ENCODE assay signal across 20 cellular contexts in genomic region chr22:36770946-36771340, GRCh38. TPM values are rescaled to one million over a fixed set of nuclear protein-coding genes. Genes with fewer than 3 reads are reported as not detected.
"Had no signal": no experiment of that assay in that cellular context is flagged by ENCODE, and none has a peak within 500 bp of the region (broad histone marks: within the 10 kb centered on the region; RNA-seq: fewer than 3 reads in every experiment).

No MANE protein-coding gene starts in this region.

- DNase-seq: activated CD4-positive, alpha-beta memory T cell treated with anti-CD3 and anti-CD28 coated beads, Interleukin-2, amount 10 ng/mL, durations not matched to agents 7 days and 5 days; activated CD4-positive, alpha-beta T cell treated with anti-CD3 and anti-CD28 coated beads for 36 hours; activated gamma-delta T cell; activated naive CD8-positive, alpha-beta T cell treated with anti-CD3 and anti-CD28 coated beads for 36 hours; activated T-cell treated with anti-CD3 and anti-CD28 coated beads, Interleukin-2, amount 50 U/mL, for 24 hours; anterior cingulate cortex; brain microvascular endothelial cell; erythroblast; gastrocnemius medialis; heart left ventricle; lower lobe of right lung; stimulated activated CD4-positive, alpha-beta T cell treated with anti-CD3 and anti-CD28 coated beads, Interleukin-4, amount 100 ng/mL, for 4 hours; stimulated activated CD8-positive, alpha-beta memory T cell treated with anti-CD3 and anti-CD28 coated beads, Interleukin-4, amount 100 ng/mL, for 48 hours; SW 1271; WERI-Rb-1 had no signal

- H3K27ac ChIP-seq: brain microvascular endothelial cell, dorsolateral prefrontal cortex, gastrocnemius medialis, heart left ventricle, lower lobe of right lung, skin epidermis, WERI-Rb-1 had no signal

- H3K4me3 ChIP-seq: dorsolateral prefrontal cortex, gastrocnemius medialis, heart left ventricle, lower lobe of right lung, skin epidermis had no signal

- ATAC-seq: activated CD4-positive, alpha-beta T cell treated with anti-CD3 and anti-CD28 coated beads for 36 hours; gastrocnemius medialis; heart left ventricle; lower lobe of right lung had no signal

RNA-seq across cellular contexts. Expression of gene PVALB, which starts 45.9 kb away (rescaled TPM):
- total RNA-seq: activated CD4-positive, alpha-beta memory T cell treated with anti-CD3 and anti-CD28 coated beads, Interleukin-2, amount 10 ng/mL, durations not matched to agents 7 days and 5 days; activated CD4-positive, alpha-beta T cell treated with anti-CD3 and anti-CD28 coated beads for 36 hours; activated naive CD8-positive, alpha-beta T cell treated with anti-CD3 and anti-CD28 coated beads for 36 hours; endodermal cell; heart left ventricle; T-helper 2 cell treated with Interferon-gamma antibody and Interleukin-4, amounts not matched to agents 100 ng/mL and 5 ng/mL, for 36 hours; temporal lobe had no signal
